Comparison of ENCODE assay signal across 22 cellular contexts in the genomic region with DNA sequence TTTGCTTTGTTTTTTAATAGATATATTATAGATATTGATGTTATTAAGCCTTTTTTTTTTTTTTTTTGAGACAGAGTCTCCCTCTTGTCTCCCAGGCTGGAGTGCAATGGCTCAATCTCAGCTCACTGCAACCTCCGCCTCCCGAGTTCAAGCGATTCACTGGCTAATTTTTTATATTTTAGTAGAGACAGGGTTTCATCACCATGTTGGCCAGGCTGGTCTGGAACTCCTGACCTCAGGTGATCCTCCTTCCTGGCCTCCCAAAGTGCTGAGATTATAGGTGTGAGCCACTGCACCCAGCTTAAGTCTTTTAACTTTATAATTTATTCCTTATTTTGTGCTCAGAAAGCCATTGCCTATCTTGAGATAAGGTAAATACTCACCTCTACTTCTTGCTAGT.
"Had no signal": no experiment of that assay in that cellular context is flagged by ENCODE, and none has a peak within 500 bp of the region (broad histone marks: within the 10 kb centered on the region; RNA-seq: fewer than 3 reads in every experiment).

No MANE protein-coding gene starts in this region.

- H3K27ac ChIP-seq: epithelial cell of prostate, esophagus squamous epithelium, gastrocnemius medialis, heart right ventricle, left ventricle myocardium inferior, lower lobe of right lung had no signal

- H3K9me3 Mint-ChIP-seq: dendritic cell treated with granulocyte-macrophage colony-stimulating factor and Interleukin-4, amounts not matched to agents 40 ng/mL and 50 ng/mL, for 4 days; effector memory CD8-positive, alpha-beta T cell had no signal

- ATAC-seq: effector memory CD8-positive, alpha-beta T cell; esophagus mucosa; gastrocnemius medialis; heart right ventricle; left cardiac atrium; lower lobe of right lung; naive thymus-derived CD4-positive, alpha-beta T cell had no signal

- DNase-seq: cortex of kidney; effector CD8-positive, alpha-beta T cell; effector memory CD8-positive, alpha-beta T cell; endodermal cell; erythroblast; esophagus squamous epithelium; foreskin fibroblast; foreskin melanocyte; gastrocnemius medialis; glutamatergic neuron; head of caudate nucleus; heart right ventricle; hippocampal formation; left cardiac atrium; left ventricle myocardium inferior; lower lobe of right lung; mesendoderm; midbrain; naive thymus-derived CD4-positive, alpha-beta T cell had no signal

- H3K9me3 ChIP-seq: esophagus squamous epithelium, gastrocnemius medialis, heart right ventricle, left ventricle myocardium inferior, lower lobe of right lung had no signal

- H3K4me3 Mint-ChIP-seq: dendritic cell treated with granulocyte-macrophage colony-stimulating factor and Interleukin-4, amounts not matched to agents 40 ng/mL and 50 ng/mL, for 4 days; effector memory CD8-positive, alpha-beta T cell; endodermal cell; naive thymus-derived CD4-positive, alpha-beta T cell had no signal

- H3K27me3 ChIP-seq: esophagus squamous epithelium, gastrocnemius medialis, heart right ventricle had no signal

- H3K4me3 ChIP-seq: esophagus squamous epithelium, gastrocnemius medialis, heart right ventricle, left ventricle myocardium inferior, lower lobe of right lung had no signal

- H3K27ac Mint-ChIP-seq: dendritic cell treated with granulocyte-macrophage colony-stimulating factor and Interleukin-4, amounts not matched to agents 40 ng/mL and 50 ng/mL, for 4 days; effector memory CD8-positive, alpha-beta T cell; endodermal cell; naive thymus-derived CD4-positive, alpha-beta T cell had no signal

- H3K36me3 Mint-ChIP-seq: naive thymus-derived CD4-positive, alpha-beta T cell had no signal

- H3K36me3 ChIP-seq: esophagus squamous epithelium, gastrocnemius medialis, heart right ventricle, left ventricle myocardium inferior, lower lobe of right lung had no signal

- H3K4me1 ChIP-seq: gastrocnemius medialis, lower lobe of right lung had no signal
